26 cellular contexts compared by ENCODE assay signal in the genomic region with DNA sequence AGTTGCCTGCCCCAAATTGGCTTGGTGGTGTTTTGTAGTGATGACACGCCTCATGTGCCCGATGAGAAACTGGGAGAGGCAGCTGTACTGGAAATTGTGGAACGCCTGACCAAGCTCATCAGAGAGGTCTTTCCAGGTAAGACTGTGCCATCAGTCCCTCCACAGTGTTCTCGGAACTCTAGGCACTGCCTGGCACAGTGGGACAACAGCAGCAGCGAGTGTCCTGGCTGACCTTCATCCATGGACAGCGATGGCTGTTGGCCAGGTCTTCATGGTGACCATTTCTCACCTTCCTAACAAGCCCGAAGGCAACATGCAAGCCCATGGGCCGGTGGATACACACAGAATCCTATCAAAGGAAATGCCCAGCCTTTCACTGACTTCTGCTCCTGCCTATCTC. TPM values are rescaled to one million over a fixed set of nuclear protein-coding genes. Genes with fewer than 3 reads are reported as not detected.
"Had no signal": no experiment of that assay in that cellular context is flagged by ENCODE, and none has a peak within 500 bp of the region (broad histone marks: within the 10 kb centered on the region; RNA-seq: fewer than 3 reads in every experiment).

No MANE protein-coding gene starts in this region.

- ATAC-seq: effector memory CD8-positive, alpha-beta T cell; esophagus mucosa; gastrocnemius medialis; left cardiac atrium; left lung; lower lobe of right lung; mucosa of descending colon had no signal

- H3K9me3 ChIP-seq: colonic mucosa, esophagus squamous epithelium, gastrocnemius medialis, heart right ventricle, left lung, lower lobe of right lung, mucosa of descending colon had no signal

- H3K4me1 Mint-ChIP-seq: endodermal cell, mesothelial cell of epicardium had no signal

- H3K27ac ChIP-seq: colonic mucosa, epithelial cell of prostate, esophagus squamous epithelium, gastrocnemius medialis, heart right ventricle, left lung, lower lobe of right lung had no signal

- H3K36me3 Mint-ChIP-seq: mesothelial cell of epicardium had no signal

- H3K4me1 ChIP-seq: colonic mucosa, esophagus squamous epithelium, gastrocnemius medialis, lower lobe of right lung had no signal

- DNase-seq: cerebellar nuclear complex; colonic mucosa; cortex of kidney; effector CD8-positive, alpha-beta T cell; effector memory CD8-positive, alpha-beta T cell; endodermal cell; erythroblast; esophagus squamous epithelium; foreskin fibroblast; foreskin melanocyte; gastrocnemius medialis; glutamatergic neuron; head of caudate nucleus; heart right ventricle; hippocampal formation; left cardiac atrium; left lung; lower lobe of right lung; mesenchymal stem cell had no signal

- H3K27ac Mint-ChIP-seq: dendritic cell treated with granulocyte-macrophage colony-stimulating factor and Interleukin-4, amounts not matched to agents 40 ng/mL and 50 ng/mL, for 4 days; endodermal cell; mesothelial cell of epicardium had no signal

- H3K27me3 ChIP-seq: colonic mucosa, esophagus squamous epithelium, gastrocnemius medialis, heart right ventricle, left lung had no signal

- H3K4me3 Mint-ChIP-seq: dendritic cell treated with granulocyte-macrophage colony-stimulating factor and Interleukin-4, amounts not matched to agents 40 ng/mL and 50 ng/mL, for 4 days; effector memory CD8-positive, alpha-beta T cell; endodermal cell; mesothelial cell of epicardium had no signal

- H3K9me3 Mint-ChIP-seq: dendritic cell treated with granulocyte-macrophage colony-stimulating factor and Interleukin-4, amounts not matched to agents 40 ng/mL and 50 ng/mL, for 4 days; effector memory CD8-positive, alpha-beta T cell; endodermal cell; mesothelial cell of epicardium had no signal

- H3K27me3 Mint-ChIP-seq: dendritic cell treated with granulocyte-macrophage colony-stimulating factor and Interleukin-4, amounts not matched to agents 40 ng/mL and 50 ng/mL, for 4 days had no signal

- H3K36me3 ChIP-seq: colonic mucosa, esophagus squamous epithelium, gastrocnemius medialis, heart right ventricle, left lung, lower lobe of right lung had no signal

- H3K4me3 ChIP-seq: colonic mucosa, esophagus squamous epithelium, gastrocnemius medialis, heart right ventricle, left lung, lower lobe of right lung, mucosa of descending colon had no signal

RNA-seq across cellular contexts. Expression of a gene that starts 14.2 kb away (rescaled TPM):
- total RNA-seq: glomerular endothelial cell, mesenteric fat pad had no signal
